1 cellular context compared by ENCODE assay signal in the genomic region with DNA sequence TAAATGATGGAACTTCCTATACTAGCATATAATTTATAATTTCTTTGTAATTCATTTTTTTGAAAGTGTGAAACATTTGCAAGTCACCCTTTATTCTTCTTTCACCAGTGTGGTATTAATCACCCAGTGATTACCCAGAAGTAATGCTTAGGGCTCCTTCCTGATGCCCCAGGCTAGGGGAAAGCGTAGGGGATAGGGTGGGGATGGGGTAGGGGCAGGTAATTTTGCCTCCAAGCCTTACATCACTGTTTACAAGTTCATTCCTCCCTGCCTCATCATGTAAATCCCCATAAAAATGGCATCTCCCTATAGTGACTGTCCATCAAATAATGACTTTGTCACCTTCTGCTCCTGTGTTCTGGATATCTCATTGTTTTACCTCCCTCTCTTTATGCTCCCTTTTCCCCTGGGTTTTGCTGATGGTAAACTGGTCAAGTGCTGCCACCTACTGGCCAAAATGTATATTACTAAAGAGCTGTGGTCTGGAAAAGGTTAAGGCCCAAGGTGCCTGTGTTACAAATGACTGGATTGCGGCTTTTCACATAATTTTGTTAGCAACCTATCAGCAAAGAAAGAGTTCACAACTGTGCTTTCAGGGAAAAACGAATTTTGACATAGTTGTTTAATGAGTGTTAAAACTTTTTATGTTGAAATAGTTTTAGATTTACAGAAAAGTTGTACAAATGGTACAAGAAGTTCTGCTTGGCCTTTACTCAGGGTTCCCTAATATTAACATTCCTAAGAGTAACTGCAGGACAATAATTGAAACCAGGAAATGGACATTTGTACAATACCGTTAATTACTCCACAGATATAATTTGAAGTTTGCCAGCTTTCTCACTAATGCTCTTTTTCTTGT.
TF ChIP-seq lines count a peak whose summit lies in the region.

No MANE protein-coding gene starts in this region.

TF ChIP-seq in H1, 55 proteins besides CTCF, POLR2A, EP300 and RAD21:
- no peak for TF ChIP-seq CHD1 (IDR thresholded peaks at IDR 0.05; ENCODE audit: low read depth, low read length)
- TF ChIP-seq BCL11A (IDR thresholded peaks at IDR 0.05; ENCODE audit: low read depth in 2 of 2, low read length in 2 of 2): no peak
- TF ChIP-seq TAF7 (optimal IDR thresholded peaks at IDR 0.05; ENCODE audit: borderline replicate concordance, low read depth, low read length): no peak
- TF ChIP-seq ATF2 (IDR thresholded peaks at IDR 0.05; ENCODE audit: low read length): no peak
- TF ChIP-seq SAP30 (IDR thresholded peaks at IDR 0.05; ENCODE audit: insufficient read depth, insufficient replicate concordance, low read length): no peak
- no peak for TF ChIP-seq HDAC6 (IDR thresholded peaks at IDR 0.05; ENCODE audit: low read depth, low read length)
- no peak for TF ChIP-seq CHD7 (IDR thresholded peaks at IDR 0.05; ENCODE audit: insufficient replicate concordance, low read length)
- no peak for TF ChIP-seq ATF3 (IDR thresholded peaks at IDR 0.05; ENCODE audit: insufficient read depth, low read depth, low read length)
- no peak for TF ChIP-seq SP4 (IDR thresholded peaks at IDR 0.05; ENCODE audit: low read length)
- TF ChIP-seq KDM4A (IDR thresholded peaks at IDR 0.05; ENCODE audit: low read depth, low read length, severe bottlenecking): no peak
- no peak for TF ChIP-seq SUZ12 (IDR thresholded peaks at IDR 0.05; ENCODE audit: low read length)
- TF ChIP-seq CBX5 (IDR thresholded peaks at IDR 0.05; ENCODE audit: low read depth, low read length): no peak
- TF ChIP-seq BRCA1 (IDR thresholded peaks at IDR 0.05; ENCODE audit: low read depth, low read length): no peak
- no peak for TF ChIP-seq SP1 (IDR thresholded peaks at IDR 0.05; ENCODE audit: low read depth, low read length)
